9 cellular contexts compared by ENCODE assay signal in the genomic region with DNA sequence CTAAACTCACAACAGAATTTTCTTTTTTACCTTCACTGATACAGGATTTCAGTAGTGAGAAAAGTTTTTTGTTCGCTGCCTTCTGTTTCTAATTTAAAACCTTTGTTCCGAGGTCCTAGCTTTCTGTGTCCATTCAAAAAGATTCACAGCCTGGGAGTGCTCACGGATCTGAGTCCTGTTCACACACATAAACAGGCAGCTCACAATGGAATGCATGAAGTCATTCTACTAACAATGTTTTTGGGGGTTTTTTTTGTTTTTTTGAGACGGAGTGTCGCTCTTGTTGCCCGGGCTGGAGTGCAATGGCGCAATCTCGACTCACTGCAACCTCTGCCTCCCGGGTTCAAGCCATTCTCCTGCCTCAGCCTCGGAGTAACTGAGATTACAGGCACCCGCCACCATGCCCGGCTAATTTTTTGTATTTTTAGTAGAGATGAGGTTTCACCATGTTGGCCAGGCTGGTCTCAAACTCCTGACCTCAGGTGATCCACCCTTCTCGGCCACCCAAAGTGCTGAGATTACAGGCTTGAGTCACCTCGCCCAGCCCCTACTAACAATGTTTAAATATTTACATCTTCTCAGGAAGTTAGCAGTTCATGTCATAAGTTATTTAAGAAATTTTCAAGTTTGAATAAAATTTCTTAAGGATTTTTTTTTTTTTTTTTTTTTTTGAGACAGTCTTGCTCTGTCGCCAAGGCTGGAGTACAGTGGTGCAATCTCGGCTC. TPM values are rescaled to one million over a fixed set of nuclear protein-coding genes. Genes with fewer than 3 reads are reported as not detected.
"Had no signal": no experiment of that assay in that cellular context is flagged by ENCODE, and none has a peak within 500 bp of the region (broad histone marks: within the 10 kb centered on the region; RNA-seq: fewer than 3 reads in every experiment).

No MANE protein-coding gene starts in this region.

RNA-seq across cellular contexts. Expression of a gene that starts 59.0 kb away (rescaled TPM):
- total RNA-seq: colonic mucosa, dermis microvascular lymphatic vessel endothelial cell, esophagus squamous epithelium, gastrocnemius medialis, glomerular endothelial cell, left colon, left ventricle myocardium inferior, mononuclear cell, mucosa of gallbladder had no signal
